10 cellular contexts compared by ENCODE assay signal in the genomic region with DNA sequence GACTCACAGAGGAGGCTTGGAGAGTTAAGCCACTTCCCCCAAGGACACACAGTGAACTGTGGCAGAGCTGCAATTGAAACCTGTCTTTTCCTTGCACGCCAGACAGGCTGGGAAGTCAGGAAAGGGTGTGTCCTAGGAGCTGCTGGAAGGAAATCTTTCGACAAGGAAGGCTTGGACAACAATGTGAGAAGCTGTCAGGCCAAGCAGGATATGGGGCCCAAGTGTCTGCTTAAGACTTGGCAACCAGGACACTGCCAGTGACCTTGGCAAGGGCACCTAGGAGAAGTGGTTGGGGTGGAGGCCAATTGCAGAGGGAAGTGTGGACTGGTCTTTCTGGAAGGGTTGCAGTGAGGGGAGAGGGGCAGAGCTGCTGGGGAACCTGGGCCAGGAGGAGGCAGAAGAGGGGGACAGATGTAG. TPM values are rescaled to one million over a fixed set of nuclear protein-coding genes. Genes with fewer than 3 reads are reported as not detected.
DNase-seq lines count a peak whose midpoint lies in the region; ATAC-seq, FAIRE-seq and TF ChIP-seq lines count a peak whose summit lies in the region.
"Had no signal": no experiment of that assay in that cellular context is flagged by ENCODE, and none has a peak within 500 bp of the region (broad histone marks: within the 10 kb centered on the region; RNA-seq: fewer than 3 reads in every experiment).

No MANE protein-coding gene starts in this region.

- H3K27ac ChIP-seq in cardiac muscle cell (peak overlapping the region; percentile 74), urinary bladder (ENCODE audit: low read depth) (peak overlapping the region; percentile 34)
- H3K27ac ChIP-seq: SJCRH30 had no signal

- H3K4me3 ChIP-seq in cardiac muscle cell = no peak overlapping the region
- H3K4me3 ChIP-seq in urinary bladder (ENCODE audit: low read depth, low read length) = no peak overlapping the region
- H3K4me3 ChIP-seq: SJCRH30 had no signal

- no peaks in the 10 kb centered on the region for H3K9me3 ChIP-seq in cardiac muscle cell (ENCODE audit: low read depth)
- H3K9me3 ChIP-seq: SJCRH30 had no signal

- ATAC-seq in Right ventricle myocardium inferior (no peak), HG02973 (IDR thresholded peaks at IDR 0.05; ENCODE audit: unreplicated experiment) (no peak)

- H3K36me3 ChIP-seq in cardiac muscle cell = no peaks in the 10 kb centered on the region
- H3K36me3 ChIP-seq in urinary bladder (ENCODE audit: insufficient read depth) = no peaks in the 10 kb centered on the region
- H3K36me3 ChIP-seq: SJCRH30 had no signal

- H3K27me3 ChIP-seq in cardiac muscle cell = peaks cover 8% of the 10 kb centered on the region
- H3K27me3 ChIP-seq: SJCRH30 had no signal

- TF ChIP-seq CTCF in cardiac muscle cell (IDR thresholded peaks at IDR 0.05; ENCODE audit: low read depth, low read length) = no peak

- WGBS in urinary bladder = 41% methylated on average over 2 of the region's 2 CpGs

- peak; percentile 47 for FAIRE-seq in colon (lab: Jason Lieb, UNC)

- intact Hi-C loops in Right ventricle myocardium inferior (cut with DNase I) = no loop called here

- peaks cover 22% of the 10 kb centered on the region for H3K4me1 ChIP-seq in cardiac muscle cell (ENCODE audit: low read depth)
- H3K4me1 ChIP-seq in urinary bladder (ENCODE audit: insufficient read depth) = no peaks in the 10 kb centered on the region

- DNase-seq in cardiac muscle cell (ENCODE audit: low read depth in 1 of 2, low spot score in 1 of 2) (peak in 1 of 2 donors; percentile 37), Right ventricle myocardium inferior (ENCODE audit: missing footprints) (no peak), midbrain (lab: John Stamatoyannopoulos, UW) (peak; percentile 15), NCI-H526 treated with DMSO at 0.1 percent for 48 hours (lab: John Stamatoyannopoulos, UW) (no peak)
- DNase-seq in activated T-cell treated with anti-CD3 and anti-CD28 coated beads, Interleukin-2, amount 50 U/mL, for 1 hour = no peak
- DNase-seq: effector CD8-positive, alpha-beta T cell; SJCRH30 had no signal

RNA-seq across cellular contexts. Expression of gene CAMKK1, which starts 2.1 kb away (rescaled TPM):
- total RNA-seq in cardiac muscle cell (9.9 and 12.4 TPM in 2 replicates), Right ventricle myocardium inferior (3.8 TPM), urinary bladder (5.8 TPM)
- polyA plus RNA-seq in cardiac muscle cell (6.5 and 7.7 TPM in 2 replicates), urinary bladder (13.6 TPM)

RNA-seq across cellular contexts. Expression of gene P2RX1, which starts 21.3 kb away (rescaled TPM):
- total RNA-seq in cardiac muscle cell (1.9 and 3.2 TPM in 2 replicates), Right ventricle myocardium inferior (0.16 TPM), urinary bladder (19.6 TPM)
- polyA plus RNA-seq in cardiac muscle cell (1.8 and 3.6 TPM in 2 replicates), urinary bladder (126 TPM)

RNA-seq across cellular contexts. Expression of gene NCBP3, which starts 48.9 kb away (rescaled TPM):
- total RNA-seq in cardiac muscle cell (16.8 and 32.2 TPM in 2 replicates), Right ventricle myocardium inferior (15.3 TPM), urinary bladder (42.0 TPM)
- polyA plus RNA-seq in cardiac muscle cell (27.0 and 59.0 TPM in 2 replicates), urinary bladder (21.2 TPM)
